In the genomic region with DNA sequence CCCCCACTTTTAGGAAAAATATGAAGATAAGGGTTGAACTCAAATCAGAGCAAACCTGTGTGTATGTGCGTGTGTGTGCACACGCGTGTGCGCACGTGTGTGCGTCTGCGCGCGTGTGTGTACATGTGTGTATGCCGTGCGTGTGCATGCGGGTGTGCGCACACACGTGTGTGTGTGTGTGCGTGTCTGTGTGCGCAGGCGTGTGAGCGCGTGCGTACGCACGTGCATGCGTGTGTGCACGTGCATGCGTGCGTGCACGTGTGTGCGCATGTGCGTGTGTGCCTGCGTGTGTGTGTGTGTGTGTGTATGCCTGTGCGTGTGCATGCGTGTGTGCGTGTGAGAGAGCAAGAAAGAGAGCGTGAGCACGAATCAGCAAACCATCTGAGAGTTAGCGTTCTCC, we compare ENCODE assay signal across 20 cellular contexts.
"Had no signal": no experiment of that assay in that cellular context is flagged by ENCODE, and none has a peak within 500 bp of the region (broad histone marks: within the 10 kb centered on the region; RNA-seq: fewer than 3 reads in every experiment).

No MANE protein-coding gene starts in this region.

- H3K4me2 ChIP-seq: hepatocyte had no signal

- H3K4me3 ChIP-seq: ascending aorta, hepatocyte, lung, skin epidermis, tibial nerve had no signal

- H3K27ac ChIP-seq: hepatocyte, neutrophil, WERI-Rb-1 had no signal

- H3K27me3 ChIP-seq: ascending aorta, hepatocyte, neutrophil, tibial nerve had no signal

- H3K9me3 Mint-ChIP-seq: activated CD4-positive, alpha-beta memory T cell treated with anti-CD3 and anti-CD28 coated beads for 36 hours; activated naive CD4-positive, alpha-beta T cell treated with anti-CD3 and anti-CD28 coated beads, Interleukin-2, amount 10 ng/mL, durations not matched to agents 7 days and 5 days; activated T-helper 2 cell treated with anti-CD3 and anti-CD28 coated beads, Interferon-gamma antibody, Interleukin-2, Interleukin-4, amounts not matched to agents 10 μg/mL and 5 μg/mL and 100 μg/mL, durations not matched to agents 14 hours and 24 hours and 36 hours; natural killer cell; stimulated activated naive CD8-positive, alpha-beta T cell treated with anti-CD3 and anti-CD28 coated beads, Interleukin-15, Interleukin-2, amounts not matched to agents 100 ng/mL and 50 ng/mL, for 24 hours had no signal

- H3K4me1 Mint-ChIP-seq: activated CD4-positive, alpha-beta T cell treated with anti-CD3 and anti-CD28 coated beads for 36 hours had no signal

- H3K9me3 ChIP-seq: ascending aorta, neutrophil, tibial nerve had no signal

- H3K36me3 ChIP-seq: WERI-Rb-1 had no signal

- H3K27ac Mint-ChIP-seq: activated CD4-positive, alpha-beta memory T cell treated with anti-CD3 and anti-CD28 coated beads for 36 hours; activated CD4-positive, alpha-beta T cell treated with anti-CD3 and anti-CD28 coated beads for 36 hours; activated T-helper 2 cell treated with anti-CD3 and anti-CD28 coated beads, Interferon-gamma antibody, Interleukin-2, Interleukin-4, amounts not matched to agents 10 μg/mL and 5 μg/mL and 100 μg/mL, durations not matched to agents 14 hours and 24 hours and 36 hours; natural killer cell; stimulated activated naive CD8-positive, alpha-beta T cell treated with anti-CD3 and anti-CD28 coated beads, Interleukin-15, Interleukin-2, amounts not matched to agents 100 ng/mL and 50 ng/mL, for 24 hours had no signal

- H3K36me3 Mint-ChIP-seq: natural killer cell had no signal

- H3K27me3 Mint-ChIP-seq: activated CD4-positive, alpha-beta memory T cell treated with anti-CD3 and anti-CD28 coated beads for 36 hours; activated CD4-positive, alpha-beta T cell treated with anti-CD3 and anti-CD28 coated beads for 36 hours; activated naive CD4-positive, alpha-beta T cell treated with anti-CD3 and anti-CD28 coated beads, Interleukin-2, amount 10 ng/mL, durations not matched to agents 7 days and 5 days; stimulated activated naive CD8-positive, alpha-beta T cell treated with anti-CD3 and anti-CD28 coated beads, Interleukin-15, Interleukin-2, amounts not matched to agents 100 ng/mL and 50 ng/mL, for 24 hours had no signal

- ATAC-seq: activated CD4-positive, alpha-beta T cell treated with anti-CD3 and anti-CD28 coated beads for 36 hours; esophagus mucosa; left colon; natural killer cell had no signal

- H3K4me3 Mint-ChIP-seq: activated CD4-positive, alpha-beta memory T cell treated with anti-CD3 and anti-CD28 coated beads for 36 hours; activated CD4-positive, alpha-beta T cell treated with anti-CD3 and anti-CD28 coated beads for 36 hours; activated naive CD4-positive, alpha-beta T cell treated with anti-CD3 and anti-CD28 coated beads, Interleukin-2, amount 10 ng/mL, durations not matched to agents 7 days and 5 days; natural killer cell; stimulated activated naive CD8-positive, alpha-beta T cell treated with anti-CD3 and anti-CD28 coated beads, Interleukin-15, Interleukin-2, amounts not matched to agents 100 ng/mL and 50 ng/mL, for 24 hours had no signal

- H2AFZ ChIP-seq: hepatocyte had no signal

- DNase-seq: activated CD4-positive, alpha-beta memory T cell treated with anti-CD3 and anti-CD28 coated beads for 36 hours; activated CD4-positive, alpha-beta T cell treated with anti-CD3 and anti-CD28 coated beads for 36 hours; activated naive CD4-positive, alpha-beta T cell treated with anti-CD3 and anti-CD28 coated beads, Interleukin-2, amount 10 ng/mL, durations not matched to agents 7 days and 5 days; activated T-cell treated with anti-CD3 and anti-CD28 coated beads, Interleukin-2, amount 50 U/mL, for 1 hour; cerebellar nuclear complex; effector CD4-positive, alpha-beta T cell; left colon; natural killer cell; retina; T-helper 2 cell; WERI-Rb-1 had no signal
